Comparison of ENCODE assay signal across 9 cellular contexts in genomic region chr2:72917138-72917874, GRCh38. TPM values are rescaled to one million over a fixed set of nuclear protein-coding genes. Genes with fewer than 3 reads are reported as not detected.
DNase-seq lines count a peak whose midpoint lies in the region; ATAC-seq and TF ChIP-seq lines count a peak whose summit lies in the region.
"Had no signal": no experiment of that assay in that cellular context is flagged by ENCODE, and none has a peak within 500 bp of the region (broad histone marks: within the 10 kb centered on the region; RNA-seq: fewer than 3 reads in every experiment).

Gene EMX1, plus strand, starts transcription at chr2:72917519. Its CDS starts 334 bp downstream, at chr2:72917853.

- H3K4me3 ChIP-seq in tibial artery, result peak within 1 kb of the TSS; percentile 31 to 48

- peaks cover 0 to 53% (median 50%) of the 10 kb centered on the region in 4 donors for H3K4me1 ChIP-seq in tibial artery

- no peaks in the 10 kb centered on the region for H3K9me3 Mint-ChIP-seq in effector memory CD8-positive, alpha-beta T cell

- no peak within 1 kb of the TSS for H3K27ac Mint-ChIP-seq in effector memory CD8-positive, alpha-beta T cell

- DNase-seq in DMS53 treated with DMSO at 0.1 percent for 48 hours (lab: John Stamatoyannopoulos, UW; ENCODE audit: unreplicated experiment), result peak; percentile 82
- DNase-seq in NCI-H1092 (lab: John Stamatoyannopoulos, UW), result peak; percentile 4
- peak; percentile 32 for DNase-seq in T-helper 9 cell
- DNase-seq in effector memory CD8-positive, alpha-beta T cell, result peak in 1 of 3 experiments; percentile 17
- DNase-seq in mucosa of gallbladder (ENCODE audit: low spot score), result peak; percentile 60
- DNase-seq in tibial artery, result no peak
- no peak for DNase-seq in NAMALWA (ENCODE audit: low spot score)

- no peak for TF ChIP-seq CTCF in tibial artery (IDR thresholded peaks at IDR 0.05)

- H3K27me3 Mint-ChIP-seq in effector memory CD8-positive, alpha-beta T cell, result peaks cover 72 to 92% of the 10 kb centered on the region in 2 donors

- peak; percentile 53 for ATAC-seq in GM21723 (IDR thresholded peaks at IDR 0.05; ENCODE audit: unreplicated experiment)
- peak; percentile 56 for ATAC-seq in effector memory CD8-positive, alpha-beta T cell (replicated peaks)

- H3K36me3 Mint-ChIP-seq in effector memory CD8-positive, alpha-beta T cell (ENCODE audit: insufficient read depth), result peaks cover 10% of the 10 kb centered on the region

- intact Hi-C loops in tibial artery (cut with DNase I; ENCODE audit: low total_unique reads), result no loop called here

- H3K27me3 ChIP-seq in tibial artery, result peaks cover 10 to 100% of the 10 kb centered on the region in 2 donors

- H3K4me1 Mint-ChIP-seq in effector memory CD8-positive, alpha-beta T cell (ENCODE audit: low read depth in 2 of 2), result peaks cover 11 to 25% of the 10 kb centered on the region in 2 donors

- H3K9me3 ChIP-seq in tibial artery, result no peaks in the 10 kb centered on the region
- H3K9me3 ChIP-seq: neutrophil had no signal

- peak within 1 kb of the TSS; percentile 83 to 87 for H3K4me3 Mint-ChIP-seq in effector memory CD8-positive, alpha-beta T cell

- H3K27ac ChIP-seq in tibial artery, result no peak within 1 kb of the TSS
- H3K27ac ChIP-seq: neutrophil had no signal

- H3K36me3 ChIP-seq in tibial artery, result no peaks in the 10 kb centered on the region
- H3K36me3 ChIP-seq: neutrophil had no signal

RNA-seq across cellular contexts. Expression of gene EMX1, which starts in this region (rescaled TPM):
- total RNA-seq in mucosa of gallbladder, result 0.12 TPM

Comparison
In these comparisons a context has a peak if more than half of its experiments do, and no peak if none do; other contexts are left out.
1. Peak in DNase-seq in mucosa of gallbladder; RNA of the gene not detected or under 1 TPM.
2. DNase-seq: peak in DMS53 treated with DMSO at 0.1 percent for 48 hours (single experiment), NCI-H1092 (single experiment) and T-helper 9 cell (single experiment); none in tibial artery (0 of 2) and NAMALWA (single experiment).